ENCODE assay signal across 8 cellular contexts in genomic region chr19:7368866-7369265, GRCh38. TPM values are rescaled to one million over a fixed set of nuclear protein-coding genes. Genes with fewer than 3 reads are reported as not detected.
DNase-seq lines count a peak whose midpoint lies in the region; ATAC-seq, FAIRE-seq and TF ChIP-seq lines count a peak whose summit lies in the region.
"Not testable (repeated sequence)": the region's sequence is repeated elsewhere in the genome, so short reads cannot be mapped to it uniquely, and the experiment has no call there.

No MANE protein-coding gene starts in this region.

- not testable (repeated sequence) for H3K79me1 ChIP-seq in H1 (ENCODE audit: low read depth, low read length)

- H3K4me1 Mint-ChIP-seq in CD4-positive, alpha-beta T cell (ENCODE audit: low read depth): peaks cover 27% of the 10 kb centered on the region
- not testable (repeated sequence) for H3K4me1 Mint-ChIP-seq in activated naive CD4-positive, alpha-beta T cell treated with anti-CD3 and anti-CD28 coated beads for 36 hours (ENCODE audit: low read depth)

- not testable (repeated sequence) for TF ChIP-seq CTCF in CD4-positive, alpha-beta T cell (IDR thresholded peaks at IDR 0.05); RWPE1 (conservative IDR thresholded peaks at IDR 0.05; ENCODE audit: low read depth); H1 (IDR thresholded peaks at IDR 0.05; ENCODE audit: control extremely low read depth in 1 of 3, insufficient read depth in 1 of 3, low read depth in 1 of 3, low read length in 3 of 3); osteoblast (IDR thresholded peaks at IDR 0.05; ENCODE audit: extremely low read depth, low read depth, low read length); suprapubic skin (IDR thresholded peaks at IDR 0.05)

- H3K9ac ChIP-seq in H1 (replicated peaks in 1 of 4; ENCODE audit: extremely low read depth in 1 of 4, low read depth in 3 of 4, low read length in 3 of 4): not testable (repeated sequence)

- not testable (repeated sequence) for H2AFZ ChIP-seq in H1 (ENCODE audit: low read length)
- peak overlapping the region; percentile 75 for H2AFZ ChIP-seq in osteoblast (ENCODE audit: low read length)

- not testable (repeated sequence) for H3K79me2 ChIP-seq in H1 (ENCODE audit: control insufficient read depth in 1 of 2, insufficient read depth in 2 of 2, low read length in 2 of 2); osteoblast (ENCODE audit: insufficient read depth, low read length)

- not testable (repeated sequence) for TF ChIP-seq POLR2A in H1 (IDR thresholded peaks at IDR 0.05; ENCODE audit: control extremely low read depth in 1 of 2, low read depth in 2 of 2, low read length in 2 of 2); suprapubic skin (IDR thresholded peaks at IDR 0.05)

- H2BK5ac ChIP-seq in H1 (ENCODE audit: low read depth, low read length): not testable (repeated sequence)

- not testable (repeated sequence) for TF ChIP-seq RAD21 in H1 (IDR thresholded peaks at IDR 0.05 in 1 of 2, conservative IDR thresholded peaks at IDR 0.05 in 1 of 2; ENCODE audit: low read depth in 2 of 2, low read length in 2 of 2)

- not testable (repeated sequence) for H2BK120ac ChIP-seq in H1 (replicated peaks; ENCODE audit: low read depth, low read length)

- intact Hi-C loops in CD4-positive, alpha-beta T cell (cut with DNase I, micrococcal nuclease); activated naive CD4-positive, alpha-beta T cell treated with anti-CD3 and anti-CD28 coated beads for 36 hours (cut with micrococcal nuclease): not testable (repeated sequence)

- H2AK5ac ChIP-seq in H1 (ENCODE audit: low read depth, low read length): not testable (repeated sequence)

- FAIRE-seq in H1 (lab: Jason Lieb, UNC): not testable (repeated sequence)

- H3K4ac ChIP-seq in H1 (replicated peaks; ENCODE audit: insufficient read length, low read depth, low read length): not testable (repeated sequence)

- not testable (repeated sequence) for H3K4me1 ChIP-seq in H1 (replicated peaks in 1 of 4; ENCODE audit: control insufficient read depth in 3 of 4, insufficient read depth in 4 of 4, low read length in 3 of 4); osteoblast (ENCODE audit: insufficient read depth, low read length); suprapubic skin

- not testable (repeated sequence) for H3K18ac ChIP-seq in H1 (ENCODE audit: extremely low read depth, low read length)

- CTCF ChIA-PET in CD4-positive, alpha-beta T cell (lab: Charles Lee): interaction anchor here (0.5 kb wide), 1 partner anchor 257 kb away, joined by 3 read pairs; no protein-coding TSS in a partner anchor
- CTCF ChIA-PET in RWPE1 (lab: Yijun Ruan, JAX): interaction anchor here (0.6 to 0.7 kb wide), 3 partner anchors 15 to 265 kb away, joined by 3 to 4 read pairs (median 4); no protein-coding TSS in a partner anchor
- CTCF ChIA-PET in activated naive CD4-positive, alpha-beta T cell treated with anti-CD3 and anti-CD28 coated beads for 36 hours (lab: Charles Lee): interaction anchor here (0.6 to 3.5 kb wide), 3 partner anchors 11 to 199 kb away, joined by 3 to 22 read pairs (median 6); no protein-coding TSS in a partner anchor
- CTCF ChIA-PET in H1 (lab: Charles Lee; ENCODE audit: partially characterized antibody): interaction anchor here (0.9 to 1.3 kb wide), 3 partner anchors 10 to 14 kb away, joined by 3 to 6 read pairs (median 3); no protein-coding TSS in a partner anchor

- H3K4me3 ChIP-seq in H1 (ENCODE audit: extremely low read depth in 1 of 4, insufficient read depth in 2 of 4, low read depth in 3 of 4, low read length in 4 of 4); osteoblast (ENCODE audit: insufficient read depth, low read length); suprapubic skin: not testable (repeated sequence)

- not testable (repeated sequence) for H3K27me3 ChIP-seq in CD4-positive, alpha-beta T cell (ENCODE audit: control insufficient read depth, insufficient read depth, low read length); H1 (replicated peaks in 1 of 4; ENCODE audit: control insufficient read depth in 3 of 4, extremely low read depth in 1 of 4, insufficient read depth in 3 of 4, low read length in 3 of 4); osteoblast (ENCODE audit: insufficient read depth, low read length); suprapubic skin

- POLR2A ChIA-PET in CD4-positive, alpha-beta T cell (lab: Charles Lee); RWPE1 (lab: Yijun Ruan, JAX; ENCODE audit: low non-redundant PET); H1 (lab: Charles Lee; ENCODE audit: partially characterized antibody): not testable (repeated sequence)

- not testable (repeated sequence) for H3K4me2 ChIP-seq in H1 (ENCODE audit: insufficient read depth in 1 of 2, low read depth in 2 of 2, low read length in 2 of 2)
- peak overlapping the region; percentile 20 for H3K4me2 ChIP-seq in osteoblast (ENCODE audit: insufficient read depth, low read length)

- not testable (repeated sequence) for H3K4me3 Mint-ChIP-seq in CD4-positive, alpha-beta T cell; activated naive CD4-positive, alpha-beta T cell treated with anti-CD3 and anti-CD28 coated beads for 36 hours

- WGBS in H1 (ENCODE audit: extremely low coverage in 1 of 2, insufficient coverage in 1 of 2, insufficient read length in 1 of 2, insufficient replicate concordance in 2 of 2, low coverage in 1 of 2, low lambda C conversion rate in 2 of 2, missing lambda C conversion rate in 1 of 2), 2 experiments: 84% methylated on average over 13 of the region's 13 CpGs; no CpG with 5 or more reads in 1 of the 2 experiments
- 70% methylated on average over 13 of the region's 13 CpGs for WGBS in suprapubic skin

- not testable (repeated sequence) for H2BK15ac ChIP-seq in H1 (ENCODE audit: low read length)

- H3K27ac Mint-ChIP-seq in CD4-positive, alpha-beta T cell: peak overlapping the region; percentile 65
- H3K27ac Mint-ChIP-seq in activated naive CD4-positive, alpha-beta T cell treated with anti-CD3 and anti-CD28 coated beads for 36 hours: peak overlapping the region; percentile 27

- H4K20me1 ChIP-seq in H1 (replicated peaks in 1 of 2; ENCODE audit: control insufficient read depth in 1 of 2, insufficient read depth in 2 of 2, low read length in 2 of 2); osteoblast (ENCODE audit: insufficient read depth, low read length): not testable (repeated sequence)

- H3K23ac ChIP-seq in H1 (ENCODE audit: insufficient read length): not testable (repeated sequence)

- H3K27ac ChIP-seq in CD4-positive, alpha-beta T cell (ENCODE audit: low read depth, low read length): peak overlapping the region; percentile 16
- H3K27ac ChIP-seq in RWPE1 (peak overlapping the region; percentile 51), osteoblast (ENCODE audit: low read depth, low read length) (peak overlapping the region; percentile 42), suprapubic skin (peak overlapping the region; percentile 22)
- not testable (repeated sequence) for H3K27ac ChIP-seq in H1 (ENCODE audit: low read depth, low read length)

- H3K9me3 Mint-ChIP-seq in CD4-positive, alpha-beta T cell; activated naive CD4-positive, alpha-beta T cell treated with anti-CD3 and anti-CD28 coated beads for 36 hours: not testable (repeated sequence)

- not testable (repeated sequence) for H3K9me3 ChIP-seq in CD4-positive, alpha-beta T cell (ENCODE audit: control insufficient read depth, low read length); H1 (ENCODE audit: insufficient read depth in 2 of 2, low read depth in 1 of 2, low read length in 1 of 2); osteoblast (ENCODE audit: low read depth, low read length); suprapubic skin

- H4K91ac ChIP-seq in H1 (replicated peaks; ENCODE audit: insufficient read length, low read length): not testable (repeated sequence)

- not testable (repeated sequence) for TF ChIP-seq EP300 in H1 (IDR thresholded peaks at IDR 0.05; ENCODE audit: borderline replicate concordance in 1 of 2, low read depth in 2 of 2, low read length in 2 of 2); suprapubic skin (IDR thresholded peaks at IDR 0.05)

- not testable (repeated sequence) for H2BK20ac ChIP-seq in H1 (ENCODE audit: low read length)

- H3K36me3 Mint-ChIP-seq in CD4-positive, alpha-beta T cell (ENCODE audit: low read depth): peaks cover 96% of the 10 kb centered on the region
- H3K36me3 Mint-ChIP-seq in activated naive CD4-positive, alpha-beta T cell treated with anti-CD3 and anti-CD28 coated beads for 36 hours (ENCODE audit: low read depth): peaks cover 10% of the 10 kb centered on the region

- ATAC-seq in CD4-positive, alpha-beta T cell (ENCODE audit: poor library complexity): not testable (repeated sequence)

- not testable (repeated sequence) for H3K36me3 ChIP-seq in H1 (ENCODE audit: control insufficient read depth in 2 of 4, insufficient read depth in 4 of 4, low read length in 3 of 4); osteoblast (ENCODE audit: insufficient read depth, low read length); suprapubic skin

- not testable (repeated sequence) for H3K23me2 ChIP-seq in H1 (ENCODE audit: low read depth, low read length)

- not testable (repeated sequence) for H3K27me3 Mint-ChIP-seq in CD4-positive, alpha-beta T cell; activated naive CD4-positive, alpha-beta T cell treated with anti-CD3 and anti-CD28 coated beads for 36 hours (ENCODE audit: low read depth)

- H4K5ac ChIP-seq in H1 (ENCODE audit: insufficient read length, low read depth, low read length): not testable (repeated sequence)

- peak overlapping the region; percentile 63; the same call in 1 of the 2 replicates for H4K8ac ChIP-seq in H1 (ENCODE audit: extremely low read depth, insufficient read depth, low read length)

- H3K14ac ChIP-seq in H1 (ENCODE audit: insufficient read length): not testable (repeated sequence)

- H3K56ac ChIP-seq in H1 (replicated peaks; ENCODE audit: insufficient read length, low read depth, low read length): not testable (repeated sequence)

- not testable (repeated sequence) for H2BK12ac ChIP-seq in H1 (ENCODE audit: low read depth, low read length)

- DNase-seq in CD4-positive, alpha-beta T cell; RWPE1 (ENCODE audit: low spot score); activated naive CD4-positive, alpha-beta T cell treated with anti-CD3 and anti-CD28 coated beads for 36 hours; H1 (ENCODE audit: low read depth in 1 of 2, low spot score in 2 of 2); osteoblast (ENCODE audit: insufficient read length, low spot score, missing footprints); suprapubic skin (ENCODE audit: low spot score in 2 of 2): not testable (repeated sequence)
- DNase-seq in HT1080 (ENCODE audit: low read depth) (peak; percentile 61), kidney tubule cell (ENCODE audit: low spot score) (peak; percentile 27)

RNA-seq across cellular contexts. Expression of gene ARHGEF18, which starts 20.1 kb away (rescaled TPM):
- total RNA-seq in CD4-positive, alpha-beta T cell: 100 to 1,000 TPM; 121 TPM
- 20.5 and 20.7 TPM in 2 replicates for total RNA-seq in HT1080 (2014; rRNA removed; shearing (Covaris generic))
- polyA plus RNA-seq in HT1080 (2015; cell fraction: cytosol; rRNA removed): 15.0 and 17.3 TPM in 2 replicates
- polyA plus RNA-seq in HT1080 (2015; cell fraction: nucleus; rRNA removed): 22.2 and 23.3 TPM in 2 replicates
- total RNA-seq in activated naive CD4-positive, alpha-beta T cell treated with anti-CD3 and anti-CD28 coated beads for 36 hours: 10 to 100 TPM; 24.6 to 28.7 TPM
- total RNA-seq in H1 (2021; fragmentation: NEBNext Ultra II Directional; extraction: Animal tissue kit (Norgen Biotek cat#: 25700)): 35.9 and 36.8 TPM in 2 replicates
- polyA plus RNA-seq in H1 (2011; rRNA removed): 12.2 and 17.4 TPM in 2 replicates
- 17.4 TPM for polyA plus RNA-seq in H1 (2011; cell fraction: cytosol; rRNA removed)
- 25.3 TPM for polyA plus RNA-seq in H1 (2011; cell fraction: nucleus; rRNA removed)
- 20.2 to 26.9 TPM (median 23.4 TPM) in 4 replicates for polyA plus RNA-seq in H1 (2012, experiment 1 of 2)
- 17.9 TPM for polyA plus RNA-seq in H1 (2012, experiment 2 of 2)
- 17.7 TPM for polyA plus RNA-seq in H1 (2013, experiment 1 of 2)
- polyA plus RNA-seq in H1 (2013, experiment 2 of 2): 17.2 TPM
- 8.3 and 9.1 TPM in 2 replicates for polyA minus RNA-seq in H1 (2011; rRNA and poly(A)+ RNA removed)
- 20.8 TPM for polyA minus RNA-seq in H1 (2011; cell fraction: cytosol; rRNA and poly(A)+ RNA removed)
- 15.8 TPM for polyA minus RNA-seq in H1 (2011; cell fraction: nucleus; rRNA and poly(A)+ RNA removed)
- total RNA-seq in osteoblast: 32.1 and 44.5 TPM in 2 replicates
- 10 to 100 TPM; 24.2 to 43.5 (median 31.2) TPM for total RNA-seq in suprapubic skin
